18 cellular contexts compared by ENCODE assay signal in genomic region chr9:84230355-84231136, GRCh38.
A peak's percentile ranks its signal among the peaks of the same experiment; 100 is the strongest.
DNase-seq lines count a peak whose midpoint lies in the region; ATAC-seq, FAIRE-seq and TF ChIP-seq lines count a peak whose summit lies in the region.
"Had no signal": no experiment of that assay in that cellular context is flagged by ENCODE, and none has a peak within 500 bp of the region (broad histone marks: within the 10 kb centered on the region; RNA-seq: fewer than 3 reads in every experiment).

No MANE protein-coding gene starts in this region.

- H3K36me3 ChIP-seq in MG63 (no peaks in the 10 kb centered on the region), fibroblast of lung (ENCODE audit: control insufficient read depth, insufficient read depth, low read length) (no peaks in the 10 kb centered on the region), lower lobe of right lung (no peaks in the 10 kb centered on the region)
- H3K36me3 ChIP-seq: left lung, ovary had no signal

- H3K4me1 ChIP-seq in fibroblast of lung (ENCODE audit: control insufficient read depth, extremely low read depth, insufficient read depth, low read length) (no peaks in the 10 kb centered on the region), lower lobe of right lung (no peaks in the 10 kb centered on the region)
- H3K4me1 ChIP-seq: left lung had no signal

- H3K4me2 ChIP-seq in fibroblast of lung (ENCODE audit: extremely low read depth, insufficient read depth, low read length), result no peak overlapping the region
- H3K4me2 ChIP-seq: PC-9 had no signal

- H3K9me3 ChIP-seq in MG63, result no peaks in the 10 kb centered on the region
- H3K9me3 ChIP-seq in fibroblast of lung (ENCODE audit: control insufficient read depth, insufficient read depth, low read depth, low read length), result no peaks in the 10 kb centered on the region
- no peaks in the 10 kb centered on the region for H3K9me3 ChIP-seq in lower lobe of right lung
- H3K9me3 ChIP-seq: left lung, ovary had no signal

- no peaks in the 10 kb centered on the region for H3K27me3 Mint-ChIP-seq in nephron (ENCODE audit: low read depth)
- H3K27me3 Mint-ChIP-seq: dendritic cell treated with granulocyte-macrophage colony-stimulating factor and Interleukin-4, amounts not matched to agents 40 ng/mL and 50 ng/mL, for 4 days had no signal

- H3K27ac ChIP-seq in fibroblast of lung (ENCODE audit: insufficient read depth, low read length) (no peak overlapping the region), lower lobe of right lung (no peak overlapping the region)
- H3K27ac ChIP-seq: left lung, ovary, PC-9 had no signal

- peaks cover 31% of the 10 kb centered on the region for H3K4me1 Mint-ChIP-seq in nephron
- H3K4me1 Mint-ChIP-seq: CD14-positive monocyte had no signal

- no peaks in the 10 kb centered on the region for H3K79me2 ChIP-seq in fibroblast of lung (ENCODE audit: control insufficient read depth, insufficient read depth, low read length)

- DNase-seq in AG20443 (ENCODE audit: low spot score) (peak; percentile 69), MG63 (peak; percentile 24), fibroblast of lung (ENCODE audit: low read depth in 2 of 2) (peak; percentile 35 to 44), lower lobe of right lung (no peak), frontal cortex (ENCODE audit: low spot score in 2 of 2) (no peak)
- DNase-seq: activated CD4-positive, alpha-beta T cell treated with anti-CD3 and anti-CD28 coated beads, Interleukin-2, amount 50 U/mL, for 48 hours; activated naive CD4-positive, alpha-beta T cell treated with anti-CD3 and anti-CD28 coated beads, Interleukin-2, amount 50 U/mL, for 16 hours; Kasumi-1; left lung; ovary; PC-9; stimulated activated CD4-positive, alpha-beta T cell treated with anti-CD3 and anti-CD28 coated beads, Interleukin-4, amount 100 ng/mL, for 1 hour; stimulated activated naive CD4-positive, alpha-beta T cell treated with Interleukin-2 at 50 U/mL for 16 hours had no signal

- H3K4me3 ChIP-seq in MG63, result no peak overlapping the region
- no peak overlapping the region for H3K4me3 ChIP-seq in fibroblast of lung (replicated peaks in 1 of 4; ENCODE audit: control extremely low read depth in 1 of 4, insufficient read depth in 1 of 4, low read depth in 3 of 4, low read length in 4 of 4)
- H3K4me3 ChIP-seq in lower lobe of right lung, result no peak overlapping the region
- H3K4me3 ChIP-seq: left lung, ovary, PC-9 had no signal

- FAIRE-seq in frontal cortex (lab: Jason Lieb, UNC), result no peak

- H3K27ac Mint-ChIP-seq in nephron, result peak overlapping the region; percentile 19 to 46 (median 22)
- H3K27ac Mint-ChIP-seq: CD14-positive monocyte; dendritic cell treated with granulocyte-macrophage colony-stimulating factor and Interleukin-4, amounts not matched to agents 40 ng/mL and 50 ng/mL, for 4 days had no signal

- H4K20me1 ChIP-seq in fibroblast of lung (ENCODE audit: control insufficient read depth, extremely low read depth, insufficient read depth, low read length), result no peaks in the 10 kb centered on the region

- no peak overlapping the region for H2AFZ ChIP-seq in fibroblast of lung (ENCODE audit: low read length)
- H2AFZ ChIP-seq: PC-9 had no signal

- TF ChIP-seq CTCF in fibroblast of lung (conservative IDR thresholded peaks at IDR 0.05 in 1 of 2, IDR thresholded peaks at IDR 0.05 in 1 of 2; ENCODE audit: low read depth in 1 of 2, low read length in 2 of 2), result no peak
- TF ChIP-seq CTCF in nephron (IDR thresholded peaks at IDR 0.05; ENCODE audit: unreplicated experiment in 3 of 3), result no peak
- TF ChIP-seq CTCF in lower lobe of right lung (IDR thresholded peaks at IDR 0.05), result no peak

- no peaks in the 10 kb centered on the region for H3K36me3 Mint-ChIP-seq in nephron (ENCODE audit: low read depth)
- H3K36me3 Mint-ChIP-seq: CD14-positive monocyte had no signal

- ATAC-seq in lower lobe of right lung (no peak), HG02840 (IDR thresholded peaks at IDR 0.05; ENCODE audit: low FRiP score, unreplicated experiment) (no peak), GM21390 (IDR thresholded peaks at IDR 0.05; ENCODE audit: unreplicated experiment) (no peak)
- ATAC-seq: left lung had no signal

- H3K4me3 Mint-ChIP-seq in nephron, result no peak overlapping the region
- H3K4me3 Mint-ChIP-seq: CD14-positive monocyte; dendritic cell treated with granulocyte-macrophage colony-stimulating factor and Interleukin-4, amounts not matched to agents 40 ng/mL and 50 ng/mL, for 4 days had no signal

- H3K27me3 ChIP-seq in MG63 (no peaks in the 10 kb centered on the region), fibroblast of lung (ENCODE audit: control insufficient read depth, insufficient read depth, low read length) (no peaks in the 10 kb centered on the region), lower lobe of right lung (ENCODE audit: low read depth) (no peaks in the 10 kb centered on the region)
- H3K27me3 ChIP-seq: left lung, ovary had no signal

- no peaks in the 10 kb centered on the region for H3K9me3 Mint-ChIP-seq in nephron
- H3K9me3 Mint-ChIP-seq: dendritic cell treated with granulocyte-macrophage colony-stimulating factor and Interleukin-4, amounts not matched to agents 40 ng/mL and 50 ng/mL, for 4 days had no signal

- intact Hi-C loops in lower lobe of right lung (cut with DNase I), result no loop called here

- no peak overlapping the region for H3K9ac ChIP-seq in fibroblast of lung (ENCODE audit: insufficient read depth, low read length)

Comparison
In these comparisons a context has a peak if more than half of its experiments do, and no peak if none do; other contexts are left out.
1. DNase-seq: peak in AG20443 (single experiment), MG63 (single experiment) and fibroblast of lung (2 of 2); none in lower lobe of right lung (single experiment) and frontal cortex (0 of 2).